27 cellular contexts compared by ENCODE assay signal in the genomic region with DNA sequence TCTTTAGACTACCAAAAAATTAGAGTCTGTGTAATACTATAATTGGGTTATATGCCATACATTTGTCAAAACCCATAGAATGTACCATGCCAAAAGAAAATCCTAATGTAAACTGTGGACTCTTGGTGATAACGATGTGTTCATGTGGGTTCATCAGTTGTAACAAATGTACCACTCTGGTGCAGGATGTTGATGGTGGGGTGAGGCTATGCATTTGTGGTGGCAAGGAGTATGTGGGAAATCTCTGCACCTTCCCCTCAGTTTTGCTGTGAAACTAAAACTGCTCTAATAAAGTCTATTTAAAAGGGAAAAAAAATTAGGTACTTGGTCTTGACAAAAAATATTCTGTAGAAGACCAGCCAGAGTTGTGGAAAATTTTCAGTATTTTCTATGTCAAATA. TPM values are rescaled to one million over a fixed set of nuclear protein-coding genes. Genes with fewer than 3 reads are reported as not detected.
DNase-seq lines count a peak whose midpoint lies in the region; ATAC-seq, FAIRE-seq and TF ChIP-seq lines count a peak whose summit lies in the region.
"Had no signal": no experiment of that assay in that cellular context is flagged by ENCODE, and none has a peak within 500 bp of the region (broad histone marks: within the 10 kb centered on the region; RNA-seq: fewer than 3 reads in every experiment).

No MANE protein-coding gene starts in this region.

- H3K4me3 ChIP-seq in Karpas-422 (ENCODE audit: low read length), result no peak overlapping the region
- no peak overlapping the region for H3K4me3 ChIP-seq in GM12878
- no peak overlapping the region for H3K4me3 ChIP-seq in tibial artery
- H3K4me3 ChIP-seq: A549, lower lobe of right lung, psoas muscle, upper lobe of left lung had no signal

- H3K9me3 Mint-ChIP-seq in activated naive CD4-positive, alpha-beta T cell treated with anti-CD3 and anti-CD28 coated beads, Interleukin-2, amount 50 U/mL, for 24 hours, result no peaks in the 10 kb centered on the region
- no peaks in the 10 kb centered on the region for H3K9me3 Mint-ChIP-seq in activated naive CD4-positive, alpha-beta T cell treated with anti-CD3 and anti-CD28 coated beads, Interleukin-2, amount 10 ng/mL, durations not matched to agents 7 days and 5 days
- H3K9me3 Mint-ChIP-seq: activated naive CD4-positive, alpha-beta T cell treated with anti-CD3 and anti-CD28 coated beads for 36 hours; WTC11 had no signal

- no peaks in the 10 kb centered on the region for H3K9me3 ChIP-seq in Karpas-422 (ENCODE audit: low read length)
- H3K9me3 ChIP-seq in GM12878 (replicated peaks; ENCODE audit: control insufficient read depth, insufficient read depth, low read length), result no peaks in the 10 kb centered on the region
- H3K9me3 ChIP-seq in tibial artery, result no peaks in the 10 kb centered on the region
- H3K9me3 ChIP-seq: A549, BE2C, lower lobe of right lung, psoas muscle, SK-N-SH, upper lobe of left lung had no signal

- no peak overlapping the region for H2AFZ ChIP-seq in Karpas-422 (ENCODE audit: low read length)
- no peak overlapping the region for H2AFZ ChIP-seq in GM12878 (ENCODE audit: control insufficient read depth, low read depth, low read length)

- no peaks in the 10 kb centered on the region for H3K27me3 ChIP-seq in Karpas-422 (ENCODE audit: low read length)
- H3K27me3 ChIP-seq in GM12878 (replicated peaks in 1 of 2; ENCODE audit: control insufficient read depth in 2 of 2, insufficient read depth in 2 of 2, low read length in 1 of 2), result no peaks in the 10 kb centered on the region
- no peaks in the 10 kb centered on the region for H3K27me3 ChIP-seq in tibial artery
- H3K27me3 ChIP-seq: BE2C, upper lobe of left lung had no signal

- no peaks in the 10 kb centered on the region for H4K20me1 ChIP-seq in Karpas-422 (ENCODE audit: insufficient read depth, low read depth, low read length)
- no peaks in the 10 kb centered on the region for H4K20me1 ChIP-seq in GM12878 (ENCODE audit: control insufficient read depth, insufficient read depth)

- CTCF ChIA-PET in activated naive CD4-positive, alpha-beta T cell treated with anti-CD3 and anti-CD28 coated beads, Interleukin-2, amount 10 ng/mL, durations not matched to agents 7 days and 5 days (lab: Charles Lee), result interaction anchor here (1.0 to 1.2 kb wide), 2 partner anchors 19 to 26 kb away, joined by 3 to 4 read pairs; no protein-coding TSS in a partner anchor
- CTCF ChIA-PET in GM12878 (lab: Yijun Ruan, JAX), result interaction anchor here (0.8 to 11.3 kb wide), 7 partner anchors 7 to 189 kb away, joined by 3 to 101 read pairs (median 5); no protein-coding TSS in a partner anchor

- no peak for TF ChIP-seq EP300 in GM12878 (IDR thresholded peaks at IDR 0.05; ENCODE audit: borderline replicate concordance in 1 of 2, control insufficient read depth in 1 of 2, low read depth in 2 of 2, low read length in 2 of 2)

- in situ Hi-C loops in GM12878 (cut with MboI), result no loop called here

- peak overlapping the region; percentile 65 for H3K27ac ChIP-seq in Karpas-422 (ENCODE audit: low read length)
- peak overlapping the region; percentile 35; the same call in 1 of the 2 replicates for H3K27ac ChIP-seq in GM12878 (ENCODE audit: control insufficient read depth, insufficient read depth)
- peak overlapping the region in 1 of 2 donors; percentile 35 for H3K27ac ChIP-seq in tibial artery
- H3K27ac ChIP-seq: A549, lower lobe of right lung, psoas muscle, upper lobe of left lung had no signal

- no peaks in the 10 kb centered on the region for H3K27me3 Mint-ChIP-seq in activated naive CD4-positive, alpha-beta T cell treated with anti-CD3 and anti-CD28 coated beads, Interleukin-2, amount 50 U/mL, for 24 hours
- H3K27me3 Mint-ChIP-seq in activated naive CD4-positive, alpha-beta T cell treated with anti-CD3 and anti-CD28 coated beads, Interleukin-2, amount 10 ng/mL, durations not matched to agents 7 days and 5 days, result no peaks in the 10 kb centered on the region

- POLR2A ChIA-PET in GM12878 (lab: Charles Lee), result interaction anchor here (1.0 kb wide), 1 partner anchor 93 kb away, joined by 3 read pairs; no protein-coding TSS in a partner anchor

- RAD21 ChIA-PET in GM12878 (lab: Charles Lee; ENCODE audit: unreplicated experiment), result interaction anchor here (0.9 to 2.7 kb wide), 4 partner anchors 42 to 101 kb away, joined by 4 to 17 read pairs (median 6); no protein-coding TSS in a partner anchor

- intact Hi-C loops in GM12878 (cut with micrococcal nuclease; ENCODE audit: unreplicated experiment), result loop anchor here (5.0 kb wide), 2 partner anchors 78 to 188 kb away; a partner anchor contains a TSS
- intact Hi-C loops in tibial artery (cut with DNase I; ENCODE audit: low total_unique reads), result no loop called here

- H3K4me3 Mint-ChIP-seq in activated naive CD4-positive, alpha-beta T cell treated with anti-CD3 and anti-CD28 coated beads, Interleukin-2, amount 50 U/mL, for 24 hours, result no peak overlapping the region
- H3K4me3 Mint-ChIP-seq in activated naive CD4-positive, alpha-beta T cell treated with anti-CD3 and anti-CD28 coated beads, Interleukin-2, amount 10 ng/mL, durations not matched to agents 7 days and 5 days, result no peak overlapping the region
- H3K4me3 Mint-ChIP-seq: activated naive CD4-positive, alpha-beta T cell treated with anti-CD3 and anti-CD28 coated beads for 36 hours; WTC11 had no signal

- H3K27ac Mint-ChIP-seq in activated naive CD4-positive, alpha-beta T cell treated with anti-CD3 and anti-CD28 coated beads, Interleukin-2, amount 50 U/mL, for 24 hours, result peak overlapping the region; percentile 63
- H3K27ac Mint-ChIP-seq in activated naive CD4-positive, alpha-beta T cell treated with anti-CD3 and anti-CD28 coated beads, Interleukin-2, amount 10 ng/mL, durations not matched to agents 7 days and 5 days, result no peak overlapping the region
- H3K27ac Mint-ChIP-seq: activated naive CD4-positive, alpha-beta T cell treated with anti-CD3 and anti-CD28 coated beads for 36 hours; WTC11 had no signal

- no peaks in the 10 kb centered on the region for H3K9me2 ChIP-seq in Karpas-422 (replicated peaks; ENCODE audit: insufficient read depth, low read length)
- H3K9me2 ChIP-seq: SK-N-SH had no signal

- no peak for TF ChIP-seq RAD21 in GM12878 (IDR thresholded peaks at IDR 0.05; ENCODE audit: insufficient read depth, low read depth, low read length)

- WGBS in GM12878 (ENCODE audit: insufficient coverage, insufficient replicate concordance, low lambda C conversion rate, missing lambda C conversion rate), result 6% methylated on average over 1 of the region's 1 CpG

- no peak for TF ChIP-seq POLR2A in GM12878 (IDR thresholded peaks at IDR 0.05; ENCODE audit: low read depth, low read length)

- peaks cover 31% of the 10 kb centered on the region for H3K36me3 Mint-ChIP-seq in activated naive CD4-positive, alpha-beta T cell treated with anti-CD3 and anti-CD28 coated beads, Interleukin-2, amount 50 U/mL, for 24 hours
- peaks cover 65% of the 10 kb centered on the region for H3K36me3 Mint-ChIP-seq in activated naive CD4-positive, alpha-beta T cell treated with anti-CD3 and anti-CD28 coated beads, Interleukin-2, amount 10 ng/mL, durations not matched to agents 7 days and 5 days

- TF ChIP-seq CTCF in GM12878 (IDR thresholded peaks at IDR 0.05 in 2 of 3, conservative IDR thresholded peaks at IDR 0.05 in 1 of 3; ENCODE audit: control insufficient read depth in 2 of 3, extremely low read depth in 1 of 3, insufficient read depth in 1 of 3, low read depth in 3 of 3, low read length in 3 of 3) (no peak), tibial artery (IDR thresholded peaks at IDR 0.05) (no peak)

- no TSS peak for BruUV-seq in GM12878 (replicated peaks; lab: Mats Ljungman, UMichigan)

- SMC1A ChIA-PET in GM12878 (lab: Charles Lee; ENCODE audit: uncharacterized antibody, unreplicated experiment), result interaction anchor here (1.0 to 4.2 kb wide), 5 partner anchors 11 to 188 kb away, joined by 3 to 25 read pairs (median 5); no protein-coding TSS in a partner anchor

- ATAC-seq in GM12878 (peak; percentile 60), GM18861 (IDR thresholded peaks at IDR 0.05; ENCODE audit: unreplicated experiment) (no peak)
- ATAC-seq: A549, lower lobe of right lung, psoas muscle, WTC11 had no signal

- H3K79me2 ChIP-seq in Karpas-422 (ENCODE audit: low read length), result peaks cover 15% of the 10 kb centered on the region
- peaks cover 22% of the 10 kb centered on the region for H3K79me2 ChIP-seq in GM12878 (ENCODE audit: control insufficient read depth, insufficient read depth, low read length)

- H3K36me3 ChIP-seq in Karpas-422 (ENCODE audit: insufficient read depth, low read length) (peaks cover 23% of the 10 kb centered on the region; the same call in 1 of the 2 replicates), GM12878 (ENCODE audit: control insufficient read depth in 2 of 2, insufficient read depth in 2 of 2, low read length in 1 of 2) (peaks cover 6 to 47% of the 10 kb centered on the region in 2 experiments), tibial artery (peaks cover 24 to 36% (median 28%) of the 10 kb centered on the region in 3 donors)

- no peak for FAIRE-seq in GM12878 (lab: Jason Lieb, UNC)
- FAIRE-seq: A549 had no signal

- H3K4me2 ChIP-seq in Karpas-422 (ENCODE audit: low read depth, low read length, poor library complexity, severe bottlenecking) (peak overlapping the region; percentile 44), GM12878 (ENCODE audit: control insufficient read depth, insufficient read depth) (no peak overlapping the region)
- H3K4me2 ChIP-seq: A549, SK-N-SH had no signal

- H3K9ac ChIP-seq in Karpas-422 (ENCODE audit: low read length) (no peak overlapping the region), GM12878 (ENCODE audit: control insufficient read depth, insufficient read depth, low read length) (peak overlapping the region; percentile 4; the same call in 1 of the 2 replicates)
- H3K9ac ChIP-seq: SK-N-SH had no signal

- H3K4me1 ChIP-seq in Karpas-422 (ENCODE audit: low read length) (peaks cover 57% of the 10 kb centered on the region), GM12878 (ENCODE audit: control insufficient read depth, insufficient read depth, low read length) (peaks cover 25% of the 10 kb centered on the region), tibial artery (peaks cover 0 to 46% (median 6%) of the 10 kb centered on the region in 4 donors)
- H3K4me1 ChIP-seq: A549, BE2C had no signal

- H3K4me1 Mint-ChIP-seq in activated naive CD4-positive, alpha-beta T cell treated with anti-CD3 and anti-CD28 coated beads, Interleukin-2, amount 50 U/mL, for 24 hours, result peaks cover 60% of the 10 kb centered on the region
- H3K4me1 Mint-ChIP-seq in activated naive CD4-positive, alpha-beta T cell treated with anti-CD3 and anti-CD28 coated beads, Interleukin-2, amount 10 ng/mL, durations not matched to agents 7 days and 5 days, result peaks cover 11% of the 10 kb centered on the region
- H3K4me1 Mint-ChIP-seq: WTC11 had no signal

- DNase-seq in activated naive CD4-positive, alpha-beta T cell treated with anti-CD3 and anti-CD28 coated beads, Interleukin-2, amount 10 ng/mL, durations not matched to agents 7 days and 5 days, result no peak
- DNase-seq in Karpas-422 (no peak), GM12878 (ENCODE audit: low read depth, low spot score) (no peak), SW480 (ENCODE audit: low spot score) (no peak), tibial artery (no peak), DMS 273 (lab: John Stamatoyannopoulos, UW; ENCODE audit: unreplicated experiment) (no peak)
- DNase-seq: activated CD4-positive, alpha-beta T cell treated with anti-CD3 and anti-CD28 coated beads, Interleukin-2, amount 50 U/mL, for 48 hours; activated naive CD4-positive, alpha-beta T cell treated with anti-CD3 and anti-CD28 coated beads for 36 hours; activated T-cell treated with anti-CD3 and anti-CD28 coated beads for 4 hours; BE2C; Calu3; central memory CD4-positive, alpha-beta T cell; dermis blood vessel endothelial cell; islet precursor cell; lower lobe of right lung; NCI-H1105 treated with DMSO at 0.1 percent for 48 hours; NCI-H2029 treated with DMSO at 0.1 percent for 48 hours; NCI-H82; nucleus accumbens; psoas muscle; SK-N-SH; T-helper 9 cell; upper lobe of left lung had no signal

RNA-seq across cellular contexts. Expression of a gene that starts 43.4 kb away (rescaled TPM):
- 1.1 and 1.6 TPM in 2 replicates for total RNA-seq in Karpas-422 (2014; rRNA removed; shearing (Covaris generic); ENCODE audit: low replicate concordance)
- total RNA-seq in GM12878 (2013; cell fraction: nucleolus; rRNA removed), result 1.4 and 1.7 TPM in 2 replicates
- total RNA-seq in GM12878 (2014; rRNA removed), result 0.96 and 2.3 TPM in 2 replicates
- total RNA-seq in GM12878 (2014; rRNA removed; fragmentation: Illumina TruSeq; extraction: Trizol), result 1.3 and 2.0 TPM in 2 replicates
- 4.7 and 5.1 TPM in 2 replicates for total RNA-seq in GM12878 (2021)
- polyA plus RNA-seq in GM12878 (2011; ENCODE audit: low read depth), result 0.88 TPM
- polyA plus RNA-seq in GM12878 (2011; rRNA removed), result 0.68 and 0.85 TPM in 2 replicates
- 0.85 and 0.87 TPM in 2 replicates for polyA plus RNA-seq in GM12878 (2011; cell fraction: cytosol; rRNA removed)
- 1.4 and 1.7 TPM in 2 replicates for polyA plus RNA-seq in GM12878 (2011; cell fraction: nucleus; rRNA removed)
- polyA plus RNA-seq in GM12878 (2012), result 1.7 and 2.7 TPM in 2 replicates
- polyA plus RNA-seq in GM12878 (2014; fragmentation: Illumina TruSeq; extraction: Trizol), result 0.96 TPM in 1 of 2 replicates, not detected in the other
- under 1 TPM in 1 of 2 experiments, not detected in 1; 0.38 TPM for polyA plus RNA-seq in GM12878 (2014; fragmentation: Nextera tagmentation; extraction: Ambion mirVana)
- 1.7 and 2.0 TPM in 2 replicates for polyA plus RNA-seq in GM12878 (2014; rRNA removed)
- polyA plus RNA-seq in GM12878 (2016; fragmentation: Nextera tagmentation; extraction: Ambion mirVana), result 1 to 10 TPM; 3.0 to 3.8 TPM
- polyA minus RNA-seq in GM12878 (2011; rRNA and poly(A)+ RNA removed), result 1.4 and 1.5 TPM in 2 replicates
- polyA minus RNA-seq in GM12878 (2011; cell fraction: cytosol; rRNA and poly(A)+ RNA removed), result 0.62 TPM in 1 of 2 replicates, not detected in the other
- polyA minus RNA-seq in GM12878 (2011; cell fraction: nucleus; rRNA and poly(A)+ RNA removed), result 1.3 TPM in 2 replicates
- total RNA-seq: Calu3 had no signal

RNA-seq across cellular contexts. Expression of a gene that starts 59.9 kb away (rescaled TPM):
- total RNA-seq in Karpas-422 (2014; rRNA removed; shearing (Covaris generic); ENCODE audit: low replicate concordance), result 20.6 and 33.3 TPM in 2 replicates
- total RNA-seq in GM12878 (2013; cell fraction: nucleolus; rRNA removed), result 31.3 and 31.4 TPM in 2 replicates
- 25.0 and 25.7 TPM in 2 replicates for total RNA-seq in GM12878 (2014; rRNA removed)
- 26.8 and 28.7 TPM in 2 replicates for total RNA-seq in GM12878 (2014; rRNA removed; fragmentation: Illumina TruSeq; extraction: Trizol)
- total RNA-seq in GM12878 (2021), result 21.8 and 26.3 TPM in 2 replicates
- polyA plus RNA-seq in GM12878 (2011; ENCODE audit: low read depth), result 4.7 TPM
- polyA plus RNA-seq in GM12878 (2011; rRNA removed), result 19.3 and 23.2 TPM in 2 replicates
- polyA plus RNA-seq in GM12878 (2011; cell fraction: cytosol; rRNA removed), result 7.7 and 8.5 TPM in 2 replicates
- 21.6 and 27.1 TPM in 2 replicates for polyA plus RNA-seq in GM12878 (2011; cell fraction: nucleus; rRNA removed)
- 5.9 and 7.2 TPM in 2 replicates for polyA plus RNA-seq in GM12878 (2012)
- 24.7 and 32.3 TPM in 2 replicates for polyA plus RNA-seq in GM12878 (2014; fragmentation: Illumina TruSeq; extraction: Trizol)
- 10 to 100 TPM in 1 of 2 experiments, 1 to 10 TPM in 1; 7.2 to 10.9 TPM for polyA plus RNA-seq in GM12878 (2014; fragmentation: Nextera tagmentation; extraction: Ambion mirVana)
- polyA plus RNA-seq in GM12878 (2014; rRNA removed), result 16.6 and 17.6 TPM in 2 replicates
- polyA plus RNA-seq in GM12878 (2016; fragmentation: Nextera tagmentation; extraction: Ambion mirVana), result 10 to 100 TPM; 25.4 to 30.6 TPM
- polyA minus RNA-seq in GM12878 (2011; rRNA and poly(A)+ RNA removed), result 9.7 and 18.4 TPM in 2 replicates
- 7.8 and 11.1 TPM in 2 replicates for polyA minus RNA-seq in GM12878 (2011; cell fraction: cytosol; rRNA and poly(A)+ RNA removed)
- 8.3 and 11.7 TPM in 2 replicates for polyA minus RNA-seq in GM12878 (2011; cell fraction: nucleus; rRNA and poly(A)+ RNA removed)
